ENCODE assay signal across 12 cellular contexts in the genomic region with DNA sequence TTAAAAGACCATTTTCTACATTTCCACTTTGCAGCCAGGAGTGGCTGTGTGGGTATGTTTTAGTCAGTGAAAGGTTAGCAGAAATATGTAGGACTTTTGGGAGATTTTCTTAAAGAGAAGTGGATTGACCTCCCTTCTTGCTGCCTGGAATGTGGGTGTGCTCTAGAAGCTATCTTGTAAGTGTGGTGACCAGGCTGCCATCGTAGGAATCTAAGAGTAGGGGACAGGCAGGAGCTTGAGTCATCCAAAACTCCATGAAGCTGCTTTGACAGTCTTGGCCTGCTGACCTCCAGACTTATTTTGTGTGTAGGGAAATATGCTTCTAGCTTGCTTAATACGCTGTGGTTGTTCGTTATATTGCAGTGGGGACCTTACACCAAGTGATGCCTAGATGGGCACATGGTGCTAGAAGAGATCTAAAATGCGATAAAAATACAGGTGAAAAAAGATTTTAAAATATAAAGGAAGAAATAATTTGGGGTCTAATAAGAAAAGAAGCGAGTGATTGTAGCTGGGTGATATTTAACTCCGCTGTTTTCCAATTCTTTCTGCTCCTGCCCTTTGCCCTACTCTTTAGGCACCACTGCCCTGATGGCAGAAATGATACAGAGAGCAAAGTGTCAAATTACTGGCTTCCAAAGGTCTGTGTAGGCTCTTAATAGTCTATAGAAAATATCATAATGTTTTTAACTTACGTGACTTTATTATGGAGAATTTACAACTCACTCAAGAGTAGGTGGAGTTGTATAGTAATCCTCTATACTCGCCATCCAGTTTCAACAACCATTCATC.
DNase-seq lines count a peak whose midpoint lies in the region; ATAC-seq and TF ChIP-seq lines count a peak whose summit lies in the region.
"Had no signal": no experiment of that assay in that cellular context is flagged by ENCODE, and none has a peak within 500 bp of the region (broad histone marks: within the 10 kb centered on the region; RNA-seq: fewer than 3 reads in every experiment).

No MANE protein-coding gene starts in this region.

- DNase-seq in DMS 273 (lab: John Stamatoyannopoulos, UW; ENCODE audit: unreplicated experiment) (peak; percentile 42), DMS 273 treated with DMSO at 0.1 percent for 48 hours (lab: John Stamatoyannopoulos, UW) (no peak), breast epithelium (ENCODE audit: low spot score in 2 of 2) (no peak), left lung (no peak), foreskin melanocyte (no peak), H4 (ENCODE audit: low spot score) (no peak)
- no peak for DNase-seq in activated CD4-positive, alpha-beta T cell treated with anti-CD3 and anti-CD28 coated beads, Interleukin-2, amount 50 U/mL, for 48 hours
- DNase-seq: 8988T; activated CD4-positive, alpha-beta memory T cell treated with anti-CD3 and anti-CD28 coated beads, Interleukin-2, amount 10 ng/mL, durations not matched to agents 7 days and 5 days; CD8-positive, alpha-beta memory T cell; effector memory CD4-positive, alpha-beta T cell had no signal

- intact Hi-C loops in breast epithelium (cut with DNase I; ENCODE audit: low total_unique reads) (no loop called here), left lung (cut with DNase I) (no loop called here)

- no peak overlapping the region for H3K9ac ChIP-seq in subcutaneous abdominal adipose tissue (ENCODE audit: low read length in 5 of 5)

- H3K4me3 ChIP-seq in breast epithelium (no peak overlapping the region), left lung (no peak overlapping the region), subcutaneous abdominal adipose tissue (ENCODE audit: low read depth in 1 of 5, low read length in 5 of 5) (no peak overlapping the region)

- no peaks in the 10 kb centered on the region for H3K4me1 ChIP-seq in breast epithelium
- H3K4me1 ChIP-seq in left lung: peaks cover 0 to 16% of the 10 kb centered on the region in 2 donors
- H3K4me1 ChIP-seq in subcutaneous abdominal adipose tissue (ENCODE audit: control insufficient read depth in 5 of 5, insufficient read depth in 5 of 5, low read length in 5 of 5): peaks cover 5 to 36% (median 34%) of the 10 kb centered on the region in 5 donors

- TF ChIP-seq POLR2A in breast epithelium (IDR thresholded peaks at IDR 0.05): no peak

- H3K9me3 ChIP-seq in breast epithelium: no peaks in the 10 kb centered on the region
- H3K9me3 ChIP-seq in left lung: no peaks in the 10 kb centered on the region
- no peaks in the 10 kb centered on the region for H3K9me3 ChIP-seq in subcutaneous abdominal adipose tissue (ENCODE audit: control insufficient read depth in 5 of 5, low read length in 5 of 5)

- H3K27ac ChIP-seq in breast epithelium (peak overlapping the region; percentile 65 to 78), left lung (no peak overlapping the region), subcutaneous abdominal adipose tissue (ENCODE audit: low read depth, low read length) (peak overlapping the region; percentile 57)

- H3K27me3 ChIP-seq in breast epithelium: no peaks in the 10 kb centered on the region
- no peaks in the 10 kb centered on the region for H3K27me3 ChIP-seq in left lung
- H3K27me3 ChIP-seq in subcutaneous abdominal adipose tissue (ENCODE audit: control insufficient read depth in 5 of 5, insufficient read depth in 4 of 5, low read length in 5 of 5): no peaks in the 10 kb centered on the region

- H3K36me3 ChIP-seq in breast epithelium (no peaks in the 10 kb centered on the region), left lung (no peaks in the 10 kb centered on the region), subcutaneous abdominal adipose tissue (ENCODE audit: control insufficient read depth in 5 of 5, insufficient read depth in 5 of 5, low read length in 5 of 5) (no peaks in the 10 kb centered on the region)

- ATAC-seq in left lung: peak; percentile 22

- TF ChIP-seq CTCF in breast epithelium (IDR thresholded peaks at IDR 0.05): no peak
- no peak for TF ChIP-seq CTCF in left lung (IDR thresholded peaks at IDR 0.05)

Comparison
In these comparisons a context has a peak if more than half of its experiments do, and no peak if none do; other contexts are left out.
1. H3K27ac ChIP-seq: peak in breast epithelium (2 of 2) and subcutaneous abdominal adipose tissue (single experiment); none in left lung (0 of 2).